8 cellular contexts compared by ENCODE assay signal in genomic region chr21:42495765-42496119, GRCh38. TPM values are rescaled to one million over a fixed set of nuclear protein-coding genes. Genes with fewer than 3 reads are reported as not detected.
DNase-seq lines count a peak whose midpoint lies in the region; ATAC-seq and TF ChIP-seq lines count a peak whose summit lies in the region.

No MANE protein-coding gene starts in this region.

- DNase-seq in SK-N-MC (ENCODE audit: low read depth, low spot score) (no peak), putamen (ENCODE audit: low spot score) (peak; percentile 70), HuH-7 (ENCODE audit: low spot score) (no peak)

- H3K4me1 ChIP-seq in gastroesophageal sphincter: peaks cover 0 to 16% (median 0%) of the 10 kb centered on the region in 3 donors

- TF ChIP-seq POLR2A in gastroesophageal sphincter (IDR thresholded peaks at IDR 0.05): no peak
- no peak for TF ChIP-seq POLR2A in GM18505 (IDR thresholded peaks at IDR 0.05; ENCODE audit: borderline replicate concordance, extremely low read depth, insufficient read depth, insufficient read length)

- TF ChIP-seq CTCF in GM12875 (IDR thresholded peaks at IDR 0.05; ENCODE audit: borderline replicate concordance, insufficient read depth, low read depth, low read length): no peak
- peak in 2 of 4 experiments; percentile 13 to 40 for TF ChIP-seq CTCF in gastroesophageal sphincter (IDR thresholded peaks at IDR 0.05)

- H3K27me3 ChIP-seq in gastroesophageal sphincter: no peaks in the 10 kb centered on the region

- WGBS in gastroesophageal sphincter (ENCODE audit: low coverage in 1 of 2), 2 donors: 0% methylated on average over 5 to 12 of the region's 18 CpGs

- H3K4me3 ChIP-seq in GM12875 (ENCODE audit: low read depth, low read length): peak overlapping the region; percentile 71
- H3K4me3 ChIP-seq in SK-N-MC: peak overlapping the region; percentile 86
- peak overlapping the region; percentile 35 to 68 for H3K4me3 ChIP-seq in gastroesophageal sphincter

- H3K9me3 ChIP-seq in SK-N-MC (ENCODE audit: low read depth, low read length): no peaks in the 10 kb centered on the region
- H3K9me3 ChIP-seq in gastroesophageal sphincter: no peaks in the 10 kb centered on the region

- no peak for TF ChIP-seq EP300 in gastroesophageal sphincter (IDR thresholded peaks at IDR 0.05)

- H3K9ac ChIP-seq in SK-N-MC (ENCODE audit: insufficient read length): no peak overlapping the region

- H3K27ac ChIP-seq in SK-N-MC (no peak overlapping the region), gastroesophageal sphincter (peak overlapping the region in 3 of 4 donors; percentile 72 to 93 (median 91))

- ATAC-seq in HG02759 (IDR thresholded peaks at IDR 0.05; ENCODE audit: unreplicated experiment) (peak; percentile 13), gastroesophageal sphincter (peak; percentile 8), GM18505 (IDR thresholded peaks at IDR 0.05; ENCODE audit: unreplicated experiment) (no peak), GM21825 (IDR thresholded peaks at IDR 0.05; ENCODE audit: unreplicated experiment) (no peak)

- H3K36me3 ChIP-seq in SK-N-MC (ENCODE audit: insufficient read depth, low read length): no peaks in the 10 kb centered on the region
- no peaks in the 10 kb centered on the region for H3K36me3 ChIP-seq in gastroesophageal sphincter

RNA-seq across cellular contexts. Expression of gene RSPH1, which starts 0.3 kb away (rescaled TPM):
- 1 to 10 TPM in 2 of 4 donors, under 1 TPM in 1, not detected in 1; 0.99 to 1.9 (median 1.9) TPM for total RNA-seq in gastroesophageal sphincter

RNA-seq across cellular contexts. Expression of gene SLC37A1, which starts 17.9 kb away (rescaled TPM):
- 1 to 10 TPM; 3.7 to 7.8 (median 4.3) TPM for total RNA-seq in gastroesophageal sphincter

Comparison
In these comparisons a context has a peak if more than half of its experiments do, and no peak if none do; other contexts are left out.
1. ATAC-seq: peak in HG02759 (single experiment) and gastroesophageal sphincter (single experiment); none in GM18505 (single experiment) and GM21825 (single experiment).
2. Peak in every context shown above with its lines, with median percentiles within 50 percentile points of each other: H3K4me3 ChIP-seq.